ENCODE assay signal across 9 cellular contexts in genomic region chr1:221543529-221544120, GRCh38.
DNase-seq lines count a peak whose midpoint lies in the region; ATAC-seq and TF ChIP-seq lines count a peak whose summit lies in the region.
"Had no signal": no experiment of that assay in that cellular context is flagged by ENCODE, and none has a peak within 500 bp of the region (broad histone marks: within the 10 kb centered on the region; RNA-seq: fewer than 3 reads in every experiment).

No MANE protein-coding gene starts in this region.

- DNase-seq in GM12865 (ENCODE audit: low read depth) (peak; percentile 20), NCI-H2196 (lab: John Stamatoyannopoulos, UW; ENCODE audit: unreplicated experiment) (peak; percentile 14), epithelial cell of proximal tubule (ENCODE audit: low read depth) (no peak), progenitor cell of endocrine pancreas (ENCODE audit: low spot score, unreplicated experiment) (no peak), cerebellum (ENCODE audit: low spot score) (no peak), NCI-H345 treated with DMSO at 0.1 percent for 48 hours (lab: John Stamatoyannopoulos, UW; ENCODE audit: unreplicated experiment) (no peak), MG63 (no peak)
- DNase-seq: naive B cell had no signal

- no peaks in the 10 kb centered on the region for H3K36me3 Mint-ChIP-seq in progenitor cell of endocrine pancreas (ENCODE audit: insufficient read depth)
- H3K36me3 Mint-ChIP-seq: naive B cell had no signal

- H3K4me3 Mint-ChIP-seq in progenitor cell of endocrine pancreas (ENCODE audit: low read depth), result no peak overlapping the region
- H3K4me3 Mint-ChIP-seq: naive B cell had no signal

- H3K4me1 Mint-ChIP-seq in progenitor cell of endocrine pancreas (ENCODE audit: low read depth), result peaks cover 9% of the 10 kb centered on the region
- H3K4me1 Mint-ChIP-seq: naive B cell had no signal

- H3K9me3 ChIP-seq in MG63, result no peaks in the 10 kb centered on the region

- H3K27ac Mint-ChIP-seq in progenitor cell of endocrine pancreas, result no peak overlapping the region

- TF ChIP-seq CTCF in GM12865 (IDR thresholded peaks at IDR 0.05; ENCODE audit: insufficient read depth, low read depth, low read length, missing control alignments) (peak; percentile 34), epithelial cell of proximal tubule (conservative IDR thresholded peaks at IDR 0.05; ENCODE audit: low read depth, low read length) (peak; percentile 71), progenitor cell of endocrine pancreas (IDR thresholded peaks at IDR 0.05; ENCODE audit: unreplicated experiment) (peak; percentile 64)

- no peak for ATAC-seq in GM19328 (IDR thresholded peaks at IDR 0.05; ENCODE audit: unreplicated experiment)

- peaks cover 3% of the 10 kb centered on the region for H3K9me3 Mint-ChIP-seq in progenitor cell of endocrine pancreas (ENCODE audit: low read depth)

- H3K4me3 ChIP-seq in GM12865 (ENCODE audit: low read depth, low read length) (no peak overlapping the region), epithelial cell of proximal tubule (ENCODE audit: low read depth, low read length) (no peak overlapping the region), MG63 (no peak overlapping the region)

- H3K36me3 ChIP-seq in MG63, result no peaks in the 10 kb centered on the region

- H3K27me3 ChIP-seq in MG63, result no peaks in the 10 kb centered on the region

- H3K27me3 Mint-ChIP-seq in progenitor cell of endocrine pancreas, result no peaks in the 10 kb centered on the region

Comparison
In these comparisons a context has a peak if more than half of its experiments do, and no peak if none do; other contexts are left out.
1. DNase-seq: peak in GM12865 (single experiment) and NCI-H2196 (single experiment); none in epithelial cell of proximal tubule (single experiment), progenitor cell of endocrine pancreas (single experiment), cerebellum (single experiment), NCI-H345 treated with DMSO at 0.1 percent for 48 hours (single experiment) and MG63 (single experiment).
2. Peak in every context shown above with its lines, with median percentiles within 50 percentile points of each other: CTCF ChIP-seq.